ENCODE assay signal across 17 cellular contexts in genomic region chr12:9725471-9725870, GRCh38. TPM values are rescaled to one million over a fixed set of nuclear protein-coding genes. Genes with fewer than 3 reads are reported as not detected.
DNase-seq lines count a peak whose midpoint lies in the region; ATAC-seq, FAIRE-seq and TF ChIP-seq lines count a peak whose summit lies in the region.
"Had no signal": no experiment of that assay in that cellular context is flagged by ENCODE, and none has a peak within 500 bp of the region (broad histone marks: within the 10 kb centered on the region; RNA-seq: fewer than 3 reads in every experiment).

No MANE protein-coding gene starts in this region.

- no peaks in the 10 kb centered on the region for H3K36me3 Mint-ChIP-seq in GM23338 (ENCODE audit: low read depth)

- no peaks in the 10 kb centered on the region; the same call in 2 of the 3 replicates for H3K4me1 Mint-ChIP-seq in GM23338

- H3K4me2 ChIP-seq in GM23338 (no peak overlapping the region), smooth muscle cell (no peak overlapping the region)

- WGBS in smooth muscle cell (ENCODE audit: low lambda C conversion rate) = 60% methylated on average over 1 of the region's 1 CpG
- WGBS in tibial nerve, 2 donors = 70 to 77% methylated on average over 1 of the region's 1 CpG

- DNase-seq in GM12865 (ENCODE audit: low read depth) = no peak
- no peak for DNase-seq in GM23338 (ENCODE audit: low spot score)
- DNase-seq in bronchial epithelial cell (ENCODE audit: low read depth) = peak; percentile 67
- no peak for DNase-seq in smooth muscle cell (lab: John Stamatoyannopoulos, UW; ENCODE audit: unreplicated experiment)
- DNase-seq in tibial nerve (ENCODE audit: low spot score in 2 of 2) = no peak
- DNase-seq in RKO (ENCODE audit: low spot score) = no peak
- DNase-seq: CD4-positive, alpha-beta memory T cell; GOT3; MG63; NCI-H187; NCI-H226; NCI-H524 treated with DMSO at 0.1 percent for 48 hours; SHP77 treated with DMSO at 0.1 percent for 48 hours had no signal

- H3K27me3 ChIP-seq in GM23338 (ENCODE audit: insufficient read depth) (no peaks in the 10 kb centered on the region), bronchial epithelial cell (ENCODE audit: control insufficient read depth, insufficient read depth, low read length) (no peaks in the 10 kb centered on the region), smooth muscle cell (ENCODE audit: low read depth) (no peaks in the 10 kb centered on the region), tibial nerve (no peaks in the 10 kb centered on the region)
- H3K27me3 ChIP-seq: MG63 had no signal

- H3K9me3 Mint-ChIP-seq in GM23338 = no peaks in the 10 kb centered on the region
- H3K9me3 Mint-ChIP-seq: CD4-positive, alpha-beta memory T cell had no signal

- peak overlapping the region; percentile 25; the same call in 1 of the 2 replicates for H3K4me3 ChIP-seq in GM12865 (ENCODE audit: low read depth, low read length)
- no peak overlapping the region for H3K4me3 ChIP-seq in GM23338
- no peak overlapping the region for H3K4me3 ChIP-seq in bronchial epithelial cell (ENCODE audit: low read depth, low read length)
- no peak overlapping the region for H3K4me3 ChIP-seq in smooth muscle cell
- no peak overlapping the region for H3K4me3 ChIP-seq in tibial nerve
- H3K4me3 ChIP-seq: MG63 had no signal

- ATAC-seq in GM23338 (no peak), HG03457 (IDR thresholded peaks at IDR 0.05; ENCODE audit: unreplicated experiment) (no peak)
- ATAC-seq: SK-N-SH treated with all-trans-retinoic acid at 6 μM for 48 hours had no signal

- H3K27ac Mint-ChIP-seq in GM23338 = no peak overlapping the region

- no peak for TF ChIP-seq POLR2A in tibial nerve (IDR thresholded peaks at IDR 0.05)

- TF ChIP-seq EP300 in tibial nerve (IDR thresholded peaks at IDR 0.05) = no peak

- H3K27me3 Mint-ChIP-seq in GM23338 (ENCODE audit: insufficient read depth, low read depth, poor library complexity) = peaks cover 2% of the 10 kb centered on the region

- TF ChIP-seq CTCF in GM12865 (IDR thresholded peaks at IDR 0.05; ENCODE audit: insufficient read depth, low read depth, low read length, missing control alignments) (no peak), GM23338 (conservative IDR thresholded peaks at IDR 0.05; ENCODE audit: low read depth in 2 of 2) (no peak), bronchial epithelial cell (IDR thresholded peaks at IDR 0.05; ENCODE audit: insufficient read depth, low read length, severe bottlenecking) (no peak), smooth muscle cell (IDR thresholded peaks at IDR 0.05; ENCODE audit: borderline replicate concordance, insufficient read depth, poor library complexity, severe bottlenecking) (no peak), tibial nerve (IDR thresholded peaks at IDR 0.05) (no peak)

- H3F3A ChIP-seq in GM23338 (replicated peaks; ENCODE audit: low read depth) (no peaks in the 10 kb centered on the region), smooth muscle cell (ENCODE audit: low read depth) (no peaks in the 10 kb centered on the region)

- no peaks in the 10 kb centered on the region for H3K9me2 ChIP-seq in GM23338 (ENCODE audit: insufficient read depth)

- H3K4me3 Mint-ChIP-seq in GM23338 = no peak overlapping the region
- H3K4me3 Mint-ChIP-seq: CD4-positive, alpha-beta memory T cell had no signal

- H3K27ac ChIP-seq in GM23338 (ENCODE audit: low read depth) (no peak overlapping the region), smooth muscle cell (ENCODE audit: low read depth) (no peak overlapping the region), tibial nerve (no peak overlapping the region)

- peak overlapping the region; percentile 7; the same call in 1 of the 2 replicates for H2AFZ ChIP-seq in GM23338
- H2AFZ ChIP-seq in smooth muscle cell (ENCODE audit: low read depth) = peak overlapping the region; percentile 25

- H3K36me3 ChIP-seq in GM23338 (ENCODE audit: insufficient read depth) = no peaks in the 10 kb centered on the region
- no peaks in the 10 kb centered on the region for H3K36me3 ChIP-seq in bronchial epithelial cell (ENCODE audit: control insufficient read depth, insufficient read depth, low read length)
- H3K36me3 ChIP-seq in smooth muscle cell (ENCODE audit: low read depth) = no peaks in the 10 kb centered on the region
- no peaks in the 10 kb centered on the region for H3K36me3 ChIP-seq in tibial nerve
- H3K36me3 ChIP-seq: MG63 had no signal

- H4K20me1 ChIP-seq in GM23338 (replicated peaks; ENCODE audit: insufficient read depth) (no peaks in the 10 kb centered on the region), smooth muscle cell (ENCODE audit: low read depth) (no peaks in the 10 kb centered on the region)

- no peaks in the 10 kb centered on the region for H3K9me3 ChIP-seq in smooth muscle cell (replicated peaks; ENCODE audit: low read depth)
- H3K9me3 ChIP-seq in tibial nerve = no peaks in the 10 kb centered on the region
- H3K9me3 ChIP-seq: MG63 had no signal

- no peaks in the 10 kb centered on the region for H3K79me2 ChIP-seq in GM23338 (replicated peaks; ENCODE audit: insufficient read depth)
- no peaks in the 10 kb centered on the region for H3K79me2 ChIP-seq in smooth muscle cell (ENCODE audit: low read depth)

- H3K4me1 ChIP-seq in GM23338 (ENCODE audit: insufficient read depth) (no peaks in the 10 kb centered on the region), smooth muscle cell (ENCODE audit: low read depth) (no peaks in the 10 kb centered on the region), tibial nerve (peaks cover 0 to 15% (median 7%) of the 10 kb centered on the region in 4 donors)

- FAIRE-seq in bronchial epithelial cell (lab: Jason Lieb, UNC) = no peak
- FAIRE-seq: RCC 7860 had no signal

- H3K9ac ChIP-seq in smooth muscle cell (ENCODE audit: low read depth) = no peak overlapping the region

TF ChIP-seq in GM23338, 12 proteins besides CTCF, POLR2A, EP300 and RAD21 (continues in another document):
- TF ChIP-seq ZNF114 (CRISPR knock-in tag; IDR thresholded peaks at IDR 0.05) = no peak
- TF ChIP-seq REST (IDR thresholded peaks at IDR 0.05; ENCODE audit: unreplicated experiment) = no peak
- no peak for TF ChIP-seq ETS1 (IDR thresholded peaks at IDR 0.05)
- TF ChIP-seq EZH2phosphoT487 (IDR thresholded peaks at IDR 0.05; ENCODE audit: unreplicated experiment) = no peak
- TF ChIP-seq NANOG (IDR thresholded peaks at IDR 0.05; ENCODE audit: borderline replicate concordance) = no peak
- TF ChIP-seq STAT1 (IDR thresholded peaks at IDR 0.05; ENCODE audit: unreplicated experiment) = no peak
- no peak for TF ChIP-seq ZNF331 (CRISPR knock-in tag; IDR thresholded peaks at IDR 0.05; ENCODE audit: low read depth)

RNA-seq across cellular contexts. Expression of gene CLECL1, which starts 7.4 kb away (rescaled TPM):
- total RNA-seq in GM23338 (2014; rRNA removed; shearing (Covaris generic)) = not detected in 2 replicates
- polyA plus RNA-seq in GM23338 (2016; fragmentation: Nextera tagmentation; extraction: Ambion mirVana) (not detected in 2 replicates), smooth muscle cell (not detected in 2 replicates)
- total RNA-seq in bronchial epithelial cell (not detected in 2 replicates), smooth muscle cell (not detected in 2 replicates), tibial nerve (not detected)
- polyA plus RNA-seq: BJ had no signal

RNA-seq across cellular contexts. Expression of gene CD69, which starts 35.2 kb away (rescaled TPM):
- not detected in 2 replicates for total RNA-seq in GM23338 (2014; rRNA removed; shearing (Covaris generic))
- polyA plus RNA-seq in GM23338 (2016; fragmentation: Nextera tagmentation; extraction: Ambion mirVana) (0.12 TPM in 1 of 2 replicates, not detected in the other), smooth muscle cell (not detected in 2 replicates)
- total RNA-seq in bronchial epithelial cell (not detected in 2 replicates), smooth muscle cell (0.13 TPM in 1 of 2 replicates, not detected in the other), tibial nerve (10 to 100 TPM in 1 of 4 donors, 1 to 10 TPM in 3; 4.2 to 13.5 (median 7.4) TPM)
- polyA plus RNA-seq: BJ had no signal

RNA-seq across cellular contexts. Expression of gene CLEC2D, which starts 56.0 kb away (rescaled TPM):
- total RNA-seq in GM23338 (2014; rRNA removed; shearing (Covaris generic)) = 3.8 and 7.1 TPM in 2 replicates
- 4.6 and 6.9 TPM in 2 replicates for polyA plus RNA-seq in GM23338 (2016; fragmentation: Nextera tagmentation; extraction: Ambion mirVana)
- 1.9 and 2.6 TPM in 2 replicates for total RNA-seq in bronchial epithelial cell
- 4.3 and 5.8 TPM in 2 replicates for total RNA-seq in smooth muscle cell
- polyA plus RNA-seq in smooth muscle cell = 2.2 and 5.2 TPM in 2 replicates
- 10 to 100 TPM in 3 of 4 donors, 1 to 10 TPM in 1; 9.6 to 19.0 (median 13.2) TPM for total RNA-seq in tibial nerve
